In the genomic region with DNA sequence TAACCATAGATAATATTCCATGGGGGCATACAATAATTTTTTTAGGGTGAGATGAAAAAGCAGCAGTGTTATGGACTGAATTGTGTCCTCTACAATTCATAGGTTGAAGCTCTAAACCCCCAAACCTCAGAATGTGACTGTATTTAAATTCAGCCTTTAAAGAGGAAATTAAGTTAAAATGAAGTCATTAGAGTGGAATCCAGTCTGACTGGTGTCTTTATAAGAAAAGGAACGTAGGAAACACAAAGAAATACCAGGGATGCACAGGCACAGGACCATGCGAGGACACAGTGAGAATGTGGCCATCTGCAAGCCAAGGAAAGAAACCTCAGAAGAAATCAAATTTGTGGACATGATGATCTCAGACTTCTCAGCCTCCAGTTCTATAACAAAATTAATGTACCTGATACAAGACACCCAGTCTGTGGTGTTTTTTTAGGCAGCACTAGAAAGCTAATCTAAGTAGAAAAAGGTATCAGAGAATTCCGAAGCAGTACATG, we compare ENCODE assay signal across 19 cellular contexts.
"Had no signal": no experiment of that assay in that cellular context is flagged by ENCODE, and none has a peak within 500 bp of the region (broad histone marks: within the 10 kb centered on the region; RNA-seq: fewer than 3 reads in every experiment).

No MANE protein-coding gene starts in this region.

- H3K36me3 ChIP-seq: heart right ventricle, neutrophil, right lobe of liver, tibial artery, upper lobe of left lung, uterus had no signal

- DNase-seq: dermis blood vessel endothelial cell; heart right ventricle; hypothalamus; islet precursor cell; left colon; left ventricle myocardium superior; naive thymus-derived CD4-positive, alpha-beta T cell; nephron progenitor cell; psoas muscle; retina; right lobe of liver; stimulated activated CD4-positive, alpha-beta T cell treated with anti-CD3 and anti-CD28 coated beads, Interleukin-4, amount 100 ng/mL, for 1 hour; stimulated activated CD8-positive, alpha-beta memory T cell treated with anti-CD3 and anti-CD28 coated beads, Interleukin-4, amount 100 ng/mL, for 48 hours; tibial artery; upper lobe of left lung; uterus had no signal

- H3K4me1 ChIP-seq: heart right ventricle, psoas muscle, right lobe of liver, tibial artery, upper lobe of left lung, uterus had no signal

- H3K4me3 ChIP-seq: heart right ventricle, lung, psoas muscle, right lobe of liver, tibial artery, upper lobe of left lung, uterus had no signal

- H3K27ac ChIP-seq: heart right ventricle, neutrophil, psoas muscle, right lobe of liver, tibial artery, upper lobe of left lung, uterus had no signal

- H3K9me3 ChIP-seq: right lobe of liver, uterus had no signal

- ATAC-seq: heart right ventricle; left colon; left ventricle myocardium superior; naive thymus-derived CD4-positive, alpha-beta T cell; psoas muscle; right lobe of liver; stimulated activated effector memory CD8-positive, alpha-beta T cell treated with anti-CD3 and anti-CD28 coated beads, Interleukin-12 subunit alpha, Interleukin-12 subunit beta, amount 100 ng/mL, for 72 hours had no signal

- H3K27me3 ChIP-seq: heart right ventricle, neutrophil, right lobe of liver, tibial artery, upper lobe of left lung, uterus had no signal
